1 cellular context compared by ENCODE assay signal in the genomic region with DNA sequence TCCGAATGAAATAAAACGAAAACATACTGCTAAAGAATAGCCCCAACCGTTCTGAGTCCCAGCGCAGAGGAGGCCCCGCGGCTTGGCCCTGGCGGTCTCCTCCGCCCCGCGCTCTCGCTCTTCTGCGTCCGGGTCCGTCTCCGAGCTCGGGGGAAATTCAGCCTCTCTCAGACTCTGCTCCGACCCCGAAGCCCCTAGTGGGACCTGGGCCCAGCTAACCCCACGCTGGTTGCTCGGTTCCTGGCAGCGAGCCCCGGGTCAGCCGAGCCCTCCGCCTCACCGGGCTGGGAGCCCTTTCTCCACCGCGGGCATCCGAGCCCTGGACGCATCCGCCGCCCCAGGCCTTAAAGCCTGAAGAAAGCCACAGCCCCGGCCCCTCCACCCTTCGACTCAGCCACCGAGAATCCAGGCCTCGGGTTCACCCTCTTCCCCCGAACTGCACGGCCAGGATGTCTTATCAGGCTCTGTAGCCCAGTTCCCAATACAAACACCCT.
TF ChIP-seq lines count a peak whose summit lies in the region.

No MANE protein-coding gene starts in this region.

TF ChIP-seq in WTC11, 78 proteins besides CTCF, POLR2A, EP300 and RAD21 (continued from another document):
- TF ChIP-seq, protein P1, sequence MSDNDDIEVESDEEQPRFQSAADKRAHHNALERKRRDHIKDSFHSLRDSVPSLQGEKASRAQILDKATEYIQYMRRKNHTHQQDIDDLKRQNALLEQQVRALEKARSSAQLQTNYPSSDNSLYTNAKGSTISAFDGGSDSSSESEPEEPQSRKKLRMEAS (CRISPR knock-in tag; IDR thresholded peaks at IDR 0.05): no peak
- TF ChIP-seq ZNF416 (CRISPR knock-in tag; IDR thresholded peaks at IDR 0.05) (no peak), RELA (CRISPR knock-in tag; IDR thresholded peaks at IDR 0.05; ENCODE audit: borderline replicate concordance) (no peak)
- TF ChIP-seq, protein P2, sequence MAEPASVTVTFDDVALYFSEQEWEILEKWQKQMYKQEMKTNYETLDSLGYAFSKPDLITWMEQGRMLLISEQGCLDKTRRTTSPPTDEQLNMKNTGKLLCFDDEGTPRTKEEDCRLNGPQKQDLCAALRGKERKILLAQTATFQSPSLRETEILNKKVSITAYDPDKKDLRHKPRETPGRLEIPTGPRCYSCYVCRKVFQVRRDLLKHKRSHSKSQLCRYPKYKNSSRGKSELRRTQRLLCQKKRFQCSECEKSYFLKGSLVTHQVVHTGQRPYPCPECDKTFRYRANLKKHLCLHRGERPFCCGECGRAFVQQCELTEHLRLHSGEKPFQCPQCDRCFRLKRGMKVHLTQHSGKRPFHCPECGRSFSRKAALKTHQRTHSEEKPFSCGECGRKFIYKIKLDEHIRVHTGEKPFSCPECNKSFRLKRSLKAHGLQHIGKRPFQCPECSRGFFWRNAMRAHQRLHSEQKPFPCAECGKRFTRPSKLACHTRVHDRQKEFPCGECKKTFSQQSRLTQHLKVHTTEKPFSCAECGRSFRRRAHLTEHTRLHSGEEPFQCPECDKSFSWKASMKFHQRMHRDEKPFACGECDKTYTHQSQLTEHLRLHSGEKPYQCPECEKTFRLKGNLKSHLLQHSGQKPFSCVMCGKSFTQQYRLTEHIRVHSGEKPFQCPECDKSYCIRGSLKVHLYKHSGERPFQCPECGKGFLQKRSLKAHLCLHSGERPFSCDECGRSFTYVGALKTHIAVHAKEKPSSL (CRISPR knock-in tag; conservative IDR thresholded peaks at IDR 0.05): no peak
